In the genomic region with DNA sequence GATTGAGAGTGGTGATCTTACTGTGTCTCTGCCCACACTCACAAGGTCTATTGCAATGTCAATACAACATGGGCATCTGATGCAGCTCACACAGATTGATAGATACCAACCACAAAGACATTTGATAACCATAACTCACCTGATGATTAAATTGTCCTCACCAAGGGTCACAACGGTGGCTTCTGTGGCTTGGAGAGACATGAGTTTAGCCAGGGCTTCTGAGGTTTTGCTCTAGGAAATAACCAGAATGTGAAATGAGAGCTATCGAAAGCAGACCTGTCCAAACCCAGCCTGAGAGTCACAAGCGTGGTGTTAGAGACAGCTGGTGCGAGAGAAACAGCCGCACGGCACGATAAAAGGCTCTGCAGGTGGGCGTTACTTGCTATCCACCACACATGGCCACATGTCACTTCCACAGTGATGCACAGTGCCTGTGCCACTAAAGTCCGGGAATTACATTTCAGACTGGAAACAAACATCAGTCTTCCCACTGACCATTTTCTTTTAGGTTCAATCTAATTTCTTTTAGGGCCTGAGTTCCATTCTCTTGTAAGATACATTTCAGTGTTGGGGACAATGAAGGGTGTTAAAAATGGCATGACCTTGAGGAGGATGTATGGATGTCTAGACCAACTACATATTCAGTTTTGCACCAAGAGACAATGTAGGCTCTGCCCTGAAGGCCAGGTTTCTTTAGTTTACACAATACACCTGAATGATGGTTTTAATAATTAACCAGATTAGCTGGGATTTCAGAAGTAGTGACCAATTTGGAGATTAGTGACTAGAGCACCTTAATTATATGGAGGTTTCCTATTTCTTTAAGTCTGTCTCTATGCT, we compare ENCODE assay signal across 15 cellular contexts. TPM values are rescaled to one million over a fixed set of nuclear protein-coding genes. Genes with fewer than 3 reads are reported as not detected.
DNase-seq lines count a peak whose midpoint lies in the region; ATAC-seq lines count a peak whose summit lies in the region.
"Had no signal": no experiment of that assay in that cellular context is flagged by ENCODE, and none has a peak within 500 bp of the region (broad histone marks: within the 10 kb centered on the region; RNA-seq: fewer than 3 reads in every experiment).

No MANE protein-coding gene starts in this region.

- no peak for ATAC-seq in activated CD8-positive, alpha-beta memory T cell treated with anti-CD3 and anti-CD28 coated beads, Interleukin-2, amount 10 ng/mL, durations not matched to agents 7 days and 5 days
- peak; percentile 57 for ATAC-seq in HG03439 (IDR thresholded peaks at IDR 0.05; ENCODE audit: unreplicated experiment)
- peak; percentile 28 for ATAC-seq in central memory CD8-positive, alpha-beta T cell (replicated peaks; ENCODE audit: extremely low read depth, poor library complexity, severe bottlenecking)
- ATAC-seq in GM19455 (IDR thresholded peaks at IDR 0.05; ENCODE audit: unreplicated experiment) = no peak

- CTCF ChIA-PET in activated CD8-positive, alpha-beta memory T cell treated with anti-CD3 and anti-CD28 coated beads, Interleukin-2, amount 10 ng/mL, durations not matched to agents 7 days and 5 days (lab: Charles Lee) = interaction anchor here (1.3 to 1.4 kb wide), 2 partner anchors 62 to 112 kb away, joined by 3 read pairs; a partner anchor contains a TSS

- no peaks in the 10 kb centered on the region for H3K9me3 Mint-ChIP-seq in activated CD8-positive, alpha-beta memory T cell treated with anti-CD3 and anti-CD28 coated beads, Interleukin-2, amount 10 ng/mL, durations not matched to agents 7 days and 5 days (ENCODE audit: low read depth)
- H3K9me3 Mint-ChIP-seq in central memory CD8-positive, alpha-beta T cell = no peaks in the 10 kb centered on the region
- H3K9me3 Mint-ChIP-seq: activated CD4-positive, alpha-beta T cell treated with anti-CD3 and anti-CD28 coated beads, Interleukin-2, amount 10 ng/mL, durations not matched to agents 24 days and 14 days; stimulated activated naive CD8-positive, alpha-beta T cell treated with anti-CD3 and anti-CD28 coated beads, Interleukin-15, Interleukin-2, amounts not matched to agents 100 ng/mL and 50 ng/mL, for 24 hours; T-helper 1 cell treated with Interleukin-12 subunit alpha and Interleukin-12 subunit beta and Interleukin-4 antibody, amounts not matched to agents 30 μg/mL and 1 μg/mL, for 36 hours had no signal

- peaks cover 3% of the 10 kb centered on the region for H3K27me3 Mint-ChIP-seq in activated CD8-positive, alpha-beta memory T cell treated with anti-CD3 and anti-CD28 coated beads, Interleukin-2, amount 10 ng/mL, durations not matched to agents 7 days and 5 days
- no peaks in the 10 kb centered on the region for H3K27me3 Mint-ChIP-seq in central memory CD8-positive, alpha-beta T cell
- H3K27me3 Mint-ChIP-seq: activated CD4-positive, alpha-beta T cell treated with anti-CD3 and anti-CD28 coated beads, Interleukin-2, amount 10 ng/mL, durations not matched to agents 24 days and 14 days; stimulated activated naive CD8-positive, alpha-beta T cell treated with anti-CD3 and anti-CD28 coated beads, Interleukin-15, Interleukin-2, amounts not matched to agents 100 ng/mL and 50 ng/mL, for 24 hours had no signal

- peaks cover 66% of the 10 kb centered on the region for H3K4me1 Mint-ChIP-seq in activated CD8-positive, alpha-beta memory T cell treated with anti-CD3 and anti-CD28 coated beads, Interleukin-2, amount 10 ng/mL, durations not matched to agents 7 days and 5 days
- H3K4me1 Mint-ChIP-seq in central memory CD8-positive, alpha-beta T cell = peaks cover 19% of the 10 kb centered on the region

- peaks cover 2% of the 10 kb centered on the region for H3K36me3 Mint-ChIP-seq in activated CD8-positive, alpha-beta memory T cell treated with anti-CD3 and anti-CD28 coated beads, Interleukin-2, amount 10 ng/mL, durations not matched to agents 7 days and 5 days
- no peaks in the 10 kb centered on the region for H3K36me3 Mint-ChIP-seq in central memory CD8-positive, alpha-beta T cell (ENCODE audit: insufficient read depth)

- H3K27ac Mint-ChIP-seq in activated CD8-positive, alpha-beta memory T cell treated with anti-CD3 and anti-CD28 coated beads, Interleukin-2, amount 10 ng/mL, durations not matched to agents 7 days and 5 days = no peak overlapping the region
- H3K27ac Mint-ChIP-seq in central memory CD8-positive, alpha-beta T cell (ENCODE audit: low read depth) = peak overlapping the region; percentile 5
- H3K27ac Mint-ChIP-seq: activated CD4-positive, alpha-beta T cell treated with anti-CD3 and anti-CD28 coated beads, Interleukin-2, amount 10 ng/mL, durations not matched to agents 24 days and 14 days; stimulated activated naive CD8-positive, alpha-beta T cell treated with anti-CD3 and anti-CD28 coated beads, Interleukin-15, Interleukin-2, amounts not matched to agents 100 ng/mL and 50 ng/mL, for 24 hours; T-helper 1 cell treated with Interleukin-12 subunit alpha and Interleukin-12 subunit beta and Interleukin-4 antibody, amounts not matched to agents 30 μg/mL and 1 μg/mL, for 36 hours had no signal

- H3K4me3 Mint-ChIP-seq in activated CD8-positive, alpha-beta memory T cell treated with anti-CD3 and anti-CD28 coated beads, Interleukin-2, amount 10 ng/mL, durations not matched to agents 7 days and 5 days = no peak overlapping the region
- H3K4me3 Mint-ChIP-seq in central memory CD8-positive, alpha-beta T cell = no peak overlapping the region
- H3K4me3 Mint-ChIP-seq: activated CD4-positive, alpha-beta T cell treated with anti-CD3 and anti-CD28 coated beads, Interleukin-2, amount 10 ng/mL, durations not matched to agents 24 days and 14 days; stimulated activated naive CD8-positive, alpha-beta T cell treated with anti-CD3 and anti-CD28 coated beads, Interleukin-15, Interleukin-2, amounts not matched to agents 100 ng/mL and 50 ng/mL, for 24 hours; T-helper 1 cell treated with Interleukin-12 subunit alpha and Interleukin-12 subunit beta and Interleukin-4 antibody, amounts not matched to agents 30 μg/mL and 1 μg/mL, for 36 hours had no signal

- DNase-seq in activated CD8-positive, alpha-beta memory T cell treated with anti-CD3 and anti-CD28 coated beads, Interleukin-2, amount 10 ng/mL, durations not matched to agents 7 days and 5 days = peak; percentile 50
- no peak for DNase-seq in activated CD8-positive, alpha-beta memory T cell treated with anti-CD3 and anti-CD28 coated beads, Interleukin-2, amount 50 U/mL, for 4 hours
- no peak for DNase-seq in central memory CD8-positive, alpha-beta T cell (ENCODE audit: low spot score in 2 of 2)
- peak; percentile 34 for DNase-seq in superior temporal gyrus (ENCODE audit: extremely low spot score)
- DNase-seq in activated gamma-delta T cell (lab: John Stamatoyannopoulos, UW) = no peak
- no peak for DNase-seq in NCI-H1436 treated with DMSO at 0.1 percent for 48 hours (lab: John Stamatoyannopoulos, UW)
- DNase-seq: activated CD4-positive, alpha-beta T cell treated with anti-CD3 and anti-CD28 coated beads, Interleukin-2, amount 10 ng/mL, durations not matched to agents 24 days and 14 days; brain microvascular endothelial cell; DMS79 treated with DMSO at 0.1 percent for 48 hours; kidney glomerular epithelial cell; stimulated activated CD4-positive, alpha-beta T cell treated with anti-CD3 and anti-CD28 coated beads, Interleukin-4, amount 100 ng/mL, for 24 hours had no signal

RNA-seq across cellular contexts. Expression of a gene that starts 53.7 kb away (rescaled TPM):
- under 1 TPM; 0.38 to 0.80 TPM for total RNA-seq in activated CD8-positive, alpha-beta memory T cell treated with anti-CD3 and anti-CD28 coated beads, Interleukin-2, amount 10 ng/mL, durations not matched to agents 7 days and 5 days

RNA-seq across cellular contexts. Expression of a gene that starts 54.6 kb away (rescaled TPM):
- total RNA-seq in activated CD8-positive, alpha-beta memory T cell treated with anti-CD3 and anti-CD28 coated beads, Interleukin-2, amount 10 ng/mL, durations not matched to agents 7 days and 5 days = 10 to 100 TPM; 23.9 to 28.9 TPM

Comparison
In these comparisons a context has a peak if more than half of its experiments do, and no peak if none do; other contexts are left out.
1. DNase-seq: peak in activated CD8-positive, alpha-beta memory T cell treated with anti-CD3 and anti-CD28 coated beads, Interleukin-2, amount 10 ng/mL, durations not matched to agents 7 days and 5 days (single experiment) and superior temporal gyrus (single experiment); none in activated CD8-positive, alpha-beta memory T cell treated with anti-CD3 and anti-CD28 coated beads, Interleukin-2, amount 50 U/mL, for 4 hours (single experiment), central memory CD8-positive, alpha-beta T cell (0 of 2), activated gamma-delta T cell (single experiment) and NCI-H1436 treated with DMSO at 0.1 percent for 48 hours (single experiment).
2. ATAC-seq: peak in HG03439 (single experiment) and central memory CD8-positive, alpha-beta T cell (single experiment); none in activated CD8-positive, alpha-beta memory T cell treated with anti-CD3 and anti-CD28 coated beads, Interleukin-2, amount 10 ng/mL, durations not matched to agents 7 days and 5 days (single experiment) and GM19455 (single experiment).